In genomic region chr5:34519489-34520220, GRCh38 we compare ENCODE assay signal across 19 cellular contexts.
A peak's percentile ranks its signal among the peaks of the same experiment; 100 is the strongest.
DNase-seq lines count a peak whose midpoint lies in the region; ATAC-seq and TF ChIP-seq lines count a peak whose summit lies in the region.
"Had no signal": no experiment of that assay in that cellular context is flagged by ENCODE, and none has a peak within 500 bp of the region (broad histone marks: within the 10 kb centered on the region; RNA-seq: fewer than 3 reads in every experiment).

No MANE protein-coding gene starts in this region.

- ATAC-seq in HG02798 (IDR thresholded peaks at IDR 0.05; ENCODE audit: poor library complexity, unreplicated experiment): no peak
- no peak for ATAC-seq in omental fat pad (ENCODE audit: low FRiP score)

- H3K27me3 ChIP-seq in MG63: no peaks in the 10 kb centered on the region
- H3K27me3 ChIP-seq: ovary had no signal

- TF ChIP-seq CTCF in epithelial cell of esophagus (IDR thresholded peaks at IDR 0.05; ENCODE audit: insufficient read depth, low read depth, low read length, missing control alignments) (no peak), omental fat pad (IDR thresholded peaks at IDR 0.05) (no peak), GM13976 (IDR thresholded peaks at IDR 0.05; ENCODE audit: borderline replicate concordance, control extremely low read depth, extremely low read depth, insufficient read depth, missing control alignments) (no peak)

- DNase-seq in AG08395 (ENCODE audit: low spot score): peak; percentile 25
- DNase-seq in MG63: peak; percentile 38
- DNase-seq in epithelial cell of esophagus (ENCODE audit: low read depth): peak; percentile 86
- peak; percentile 36 for DNase-seq in kidney tubule cell (ENCODE audit: low spot score)
- DNase-seq in stimulated activated CD4-positive, alpha-beta T cell treated with anti-CD3 and anti-CD28 coated beads, Interleukin-2, amount 100 ng/mL, for 24 hours: no peak
- no peak for DNase-seq in omental fat pad (ENCODE audit: low spot score)
- DNase-seq in GM13976 (ENCODE audit: low spot score): no peak
- DNase-seq: activated CD4-positive, alpha-beta T cell treated with anti-CD3 and anti-CD28 coated beads for 4 hours; activated naive CD4-positive, alpha-beta T cell treated with Interleukin-2 at 50 U/mL for 16 hours; Calu3; effector CD4-positive, alpha-beta T cell; KG1; NCI-H1105 treated with DMSO at 0.1 percent for 48 hours; NCI-H2227 treated with DMSO at 0.1 percent for 48 hours; ovary; spleen; stimulated activated naive CD4-positive, alpha-beta T cell treated with Interleukin-2 at 50 U/mL for 16 hours; T-helper 9 cell had no signal

- H3K36me3 ChIP-seq in MG63: no peaks in the 10 kb centered on the region; the same call in 1 of the 2 replicates
- H3K36me3 ChIP-seq: ovary, spleen had no signal

- H3K9me3 ChIP-seq in MG63: no peaks in the 10 kb centered on the region
- H3K9me3 ChIP-seq: ovary, spleen had no signal

- in situ Hi-C loops in GM13976 (cut with MboI; ENCODE audit: low sequenced_read_pairs, unreplicated experiment): no loop called here

- H3K4me3 ChIP-seq in MG63 (no peak overlapping the region), epithelial cell of esophagus (ENCODE audit: low read length) (no peak overlapping the region)
- H3K4me3 ChIP-seq: ovary, spleen had no signal

Comparison
In these comparisons a context has a peak if more than half of its experiments do, and no peak if none do; other contexts are left out.
1. DNase-seq: peak in AG08395 (single experiment), MG63 (single experiment), epithelial cell of esophagus (single experiment) and kidney tubule cell (single experiment); none in stimulated activated CD4-positive, alpha-beta T cell treated with anti-CD3 and anti-CD28 coated beads, Interleukin-2, amount 100 ng/mL, for 24 hours (0 of 2), omental fat pad (single experiment) and GM13976 (single experiment).